Comparison of ENCODE assay signal across 1 cellular context in the genomic region with DNA sequence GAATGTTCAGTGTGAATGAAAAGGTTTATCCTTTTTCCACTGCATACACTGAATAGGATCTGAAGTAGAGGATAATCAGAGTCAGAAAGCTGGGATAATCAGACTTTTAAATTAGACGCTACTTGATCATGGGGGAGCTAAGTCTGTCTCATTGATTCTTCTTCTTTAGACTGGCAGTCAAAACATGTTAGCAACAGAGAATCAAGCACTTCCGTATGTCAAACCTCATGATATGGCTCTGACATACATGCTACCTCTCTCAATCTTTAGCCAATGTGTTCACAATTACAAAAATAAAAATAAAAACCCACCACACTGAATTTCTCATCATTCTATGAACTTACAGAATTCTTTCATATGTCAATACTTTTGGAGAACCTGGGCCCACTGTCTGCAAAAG.
TF ChIP-seq lines count a peak whose summit lies in the region.

No MANE protein-coding gene starts in this region.

TF ChIP-seq in WTC11, 78 proteins besides CTCF, POLR2A, EP300 and RAD21 (continued from another document):
- TF ChIP-seq, protein P1, sequence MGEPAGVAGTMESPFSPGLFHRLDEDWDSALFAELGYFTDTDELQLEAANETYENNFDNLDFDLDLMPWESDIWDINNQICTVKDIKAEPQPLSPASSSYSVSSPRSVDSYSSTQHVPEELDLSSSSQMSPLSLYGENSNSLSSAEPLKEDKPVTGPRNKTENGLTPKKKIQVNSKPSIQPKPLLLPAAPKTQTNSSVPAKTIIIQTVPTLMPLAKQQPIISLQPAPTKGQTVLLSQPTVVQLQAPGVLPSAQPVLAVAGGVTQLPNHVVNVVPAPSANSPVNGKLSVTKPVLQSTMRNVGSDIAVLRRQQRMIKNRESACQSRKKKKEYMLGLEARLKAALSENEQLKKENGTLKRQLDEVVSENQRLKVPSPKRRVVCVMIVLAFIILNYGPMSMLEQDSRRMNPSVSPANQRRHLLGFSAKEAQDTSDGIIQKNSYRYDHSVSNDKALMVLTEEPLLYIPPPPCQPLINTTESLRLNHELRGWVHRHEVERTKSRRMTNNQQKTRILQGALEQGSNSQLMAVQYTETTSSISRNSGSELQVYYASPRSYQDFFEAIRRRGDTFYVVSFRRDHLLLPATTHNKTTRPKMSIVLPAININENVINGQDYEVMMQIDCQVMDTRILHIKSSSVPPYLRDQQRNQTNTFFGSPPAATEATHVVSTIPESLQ (CRISPR knock-in tag; IDR thresholded peaks at IDR 0.05) = no peak
- TF ChIP-seq, protein P2, sequence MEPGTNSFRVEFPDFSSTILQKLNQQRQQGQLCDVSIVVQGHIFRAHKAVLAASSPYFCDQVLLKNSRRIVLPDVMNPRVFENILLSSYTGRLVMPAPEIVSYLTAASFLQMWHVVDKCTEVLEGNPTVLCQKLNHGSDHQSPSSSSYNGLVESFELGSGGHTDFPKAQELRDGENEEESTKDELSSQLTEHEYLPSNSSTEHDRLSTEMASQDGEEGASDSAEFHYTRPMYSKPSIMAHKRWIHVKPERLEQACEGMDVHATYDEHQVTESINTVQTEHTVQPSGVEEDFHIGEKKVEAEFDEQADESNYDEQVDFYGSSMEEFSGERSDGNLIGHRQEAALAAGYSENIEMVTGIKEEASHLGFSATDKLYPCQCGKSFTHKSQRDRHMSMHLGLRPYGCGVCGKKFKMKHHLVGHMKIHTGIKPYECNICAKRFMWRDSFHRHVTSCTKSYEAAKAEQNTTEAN (CRISPR knock-in tag; IDR thresholded peaks at IDR 0.05) = no peak
- TF ChIP-seq E2F1 (CRISPR knock-in tag; IDR thresholded peaks at IDR 0.05) (no peak), ZNF317 (CRISPR knock-in tag; IDR thresholded peaks at IDR 0.05; ENCODE audit: borderline replicate concordance, low read depth) (no peak), PRRX2 (CRISPR knock-in tag; IDR thresholded peaks at IDR 0.05) (no peak), ZNF232 (CRISPR knock-in tag; IDR thresholded peaks at IDR 0.05) (no peak), SMAD4 (CRISPR knock-in tag; IDR thresholded peaks at IDR 0.05) (no peak), GABPB1 (CRISPR knock-in tag; IDR thresholded peaks at IDR 0.05) (no peak), CBFB (CRISPR knock-in tag; IDR thresholded peaks at IDR 0.05; ENCODE audit: low read depth) (no peak)
- TF ChIP-seq, protein P3, sequence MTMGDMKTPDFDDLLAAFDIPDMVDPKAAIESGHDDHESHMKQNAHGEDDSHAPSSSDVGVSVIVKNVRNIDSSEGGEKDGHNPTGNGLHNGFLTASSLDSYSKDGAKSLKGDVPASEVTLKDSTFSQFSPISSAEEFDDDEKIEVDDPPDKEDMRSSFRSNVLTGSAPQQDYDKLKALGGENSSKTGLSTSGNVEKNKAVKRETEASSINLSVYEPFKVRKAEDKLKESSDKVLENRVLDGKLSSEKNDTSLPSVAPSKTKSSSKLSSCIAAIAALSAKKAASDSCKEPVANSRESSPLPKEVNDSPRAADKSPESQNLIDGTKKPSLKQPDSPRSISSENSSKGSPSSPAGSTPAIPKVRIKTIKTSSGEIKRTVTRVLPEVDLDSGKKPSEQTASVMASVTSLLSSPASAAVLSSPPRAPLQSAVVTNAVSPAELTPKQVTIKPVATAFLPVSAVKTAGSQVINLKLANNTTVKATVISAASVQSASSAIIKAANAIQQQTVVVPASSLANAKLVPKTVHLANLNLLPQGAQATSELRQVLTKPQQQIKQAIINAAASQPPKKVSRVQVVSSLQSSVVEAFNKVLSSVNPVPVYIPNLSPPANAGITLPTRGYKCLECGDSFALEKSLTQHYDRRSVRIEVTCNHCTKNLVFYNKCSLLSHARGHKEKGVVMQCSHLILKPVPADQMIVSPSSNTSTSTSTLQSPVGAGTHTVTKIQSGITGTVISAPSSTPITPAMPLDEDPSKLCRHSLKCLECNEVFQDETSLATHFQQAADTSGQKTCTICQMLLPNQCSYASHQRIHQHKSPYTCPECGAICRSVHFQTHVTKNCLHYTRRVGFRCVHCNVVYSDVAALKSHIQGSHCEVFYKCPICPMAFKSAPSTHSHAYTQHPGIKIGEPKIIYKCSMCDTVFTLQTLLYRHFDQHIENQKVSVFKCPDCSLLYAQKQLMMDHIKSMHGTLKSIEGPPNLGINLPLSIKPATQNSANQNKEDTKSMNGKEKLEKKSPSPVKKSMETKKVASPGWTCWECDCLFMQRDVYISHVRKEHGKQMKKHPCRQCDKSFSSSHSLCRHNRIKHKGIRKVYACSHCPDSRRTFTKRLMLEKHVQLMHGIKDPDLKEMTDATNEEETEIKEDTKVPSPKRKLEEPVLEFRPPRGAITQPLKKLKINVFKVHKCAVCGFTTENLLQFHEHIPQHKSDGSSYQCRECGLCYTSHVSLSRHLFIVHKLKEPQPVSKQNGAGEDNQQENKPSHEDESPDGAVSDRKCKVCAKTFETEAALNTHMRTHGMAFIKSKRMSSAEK (CRISPR knock-in tag; IDR thresholded peaks at IDR 0.05; ENCODE audit: borderline replicate concordance) = no peak
